6 cellular contexts compared by ENCODE assay signal in genomic region chr6:75379536-75379935, GRCh38.
"Had no signal": no experiment of that assay in that cellular context is flagged by ENCODE, and none has a peak within 500 bp of the region (broad histone marks: within the 10 kb centered on the region; RNA-seq: fewer than 3 reads in every experiment).

No MANE protein-coding gene starts in this region.

- DNase-seq: GOT3, H9, HCEC 1CT, IMR-90, KG1 had no signal

- H3K9me3 Mint-ChIP-seq: H9 had no signal

- ATAC-seq: K562 had no signal

- H3K27ac Mint-ChIP-seq: H9 had no signal

- H3K4me3 ChIP-seq: K562 had no signal

- H3K4me3 Mint-ChIP-seq: H9 had no signal
